ENCODE assay signal across 18 cellular contexts in the genomic region with DNA sequence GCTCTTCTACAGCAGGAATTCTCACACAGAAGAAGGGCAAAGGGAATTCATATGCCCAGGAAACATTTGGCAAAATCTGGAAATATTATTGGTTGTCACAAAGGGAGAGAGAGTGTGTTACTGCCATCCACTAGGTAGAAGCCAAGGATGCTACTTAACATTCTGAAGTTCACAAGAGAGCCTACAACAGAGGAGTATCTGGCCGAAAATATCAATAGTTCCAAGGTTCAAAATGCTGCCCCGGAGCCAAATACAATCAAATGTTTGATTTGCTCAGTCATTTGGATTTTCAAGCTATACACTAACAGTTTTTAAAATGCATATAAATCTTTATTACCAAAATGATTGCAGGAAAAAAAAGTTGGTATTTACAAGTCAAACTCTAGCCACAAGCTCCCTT. TPM values are rescaled to one million over a fixed set of nuclear protein-coding genes. Genes with fewer than 3 reads are reported as not detected.
A peak's percentile ranks its signal among the peaks of the same experiment; 100 is the strongest.
DNase-seq lines count a peak whose midpoint lies in the region; ATAC-seq lines count a peak whose summit lies in the region.
"Had no signal": no experiment of that assay in that cellular context is flagged by ENCODE, and none has a peak within 500 bp of the region (broad histone marks: within the 10 kb centered on the region; RNA-seq: fewer than 3 reads in every experiment).

No MANE protein-coding gene starts in this region.

- intact Hi-C loops in activated CD4-positive, alpha-beta T cell treated with anti-CD3 and anti-CD28 coated beads, Interleukin-2, amount 10 ng/mL, durations not matched to agents 24 days and 14 days (cut with micrococcal nuclease): loop anchor here (2.0 kb wide), 1 partner anchor 17 kb away; no protein-coding TSS in a partner anchor

- peak overlapping the region; percentile 34 for H3K27ac Mint-ChIP-seq in activated CD4-positive, alpha-beta T cell treated with anti-CD3 and anti-CD28 coated beads, Interleukin-2, amount 10 ng/mL, durations not matched to agents 24 days and 14 days
- peak overlapping the region; percentile 50 for H3K27ac Mint-ChIP-seq in stimulated activated naive CD8-positive, alpha-beta T cell treated with anti-CD3 and anti-CD28 coated beads, Interleukin-15, Interleukin-2, amounts not matched to agents 100 ng/mL and 50 ng/mL, for 24 hours
- peak overlapping the region; percentile 13 for H3K27ac Mint-ChIP-seq in stimulated activated memory B cell treated with anti-CD40 and anti-IgM and Interleukin-4, amounts not matched to agents 10 μg/mL and 1 μg/mL and 100 μg/mL, for 72 hours
- H3K27ac Mint-ChIP-seq: HFFc6 had no signal

- H3K27me3 Mint-ChIP-seq in activated CD4-positive, alpha-beta T cell treated with anti-CD3 and anti-CD28 coated beads, Interleukin-2, amount 10 ng/mL, durations not matched to agents 24 days and 14 days: no peaks in the 10 kb centered on the region
- H3K27me3 Mint-ChIP-seq in stimulated activated naive CD8-positive, alpha-beta T cell treated with anti-CD3 and anti-CD28 coated beads, Interleukin-15, Interleukin-2, amounts not matched to agents 100 ng/mL and 50 ng/mL, for 24 hours: no peaks in the 10 kb centered on the region
- no peaks in the 10 kb centered on the region for H3K27me3 Mint-ChIP-seq in stimulated activated memory B cell treated with anti-CD40 and anti-IgM and Interleukin-4, amounts not matched to agents 10 μg/mL and 1 μg/mL and 100 μg/mL, for 72 hours

- no peaks in the 10 kb centered on the region for H3K9me3 Mint-ChIP-seq in activated CD4-positive, alpha-beta T cell treated with anti-CD3 and anti-CD28 coated beads, Interleukin-2, amount 10 ng/mL, durations not matched to agents 24 days and 14 days
- no peaks in the 10 kb centered on the region for H3K9me3 Mint-ChIP-seq in stimulated activated naive CD8-positive, alpha-beta T cell treated with anti-CD3 and anti-CD28 coated beads, Interleukin-15, Interleukin-2, amounts not matched to agents 100 ng/mL and 50 ng/mL, for 24 hours
- H3K9me3 Mint-ChIP-seq in stimulated activated memory B cell treated with anti-CD40 and anti-IgM and Interleukin-4, amounts not matched to agents 10 μg/mL and 1 μg/mL and 100 μg/mL, for 72 hours: no peaks in the 10 kb centered on the region
- H3K9me3 Mint-ChIP-seq: CD8-positive, alpha-beta T cell; HFFc6 had no signal

- no peak for ATAC-seq in stimulated activated naive CD8-positive, alpha-beta T cell treated with anti-CD3 and anti-CD28 coated beads, Interleukin-15, Interleukin-2, amounts not matched to agents 100 U/mL and 50 U/mL, for 24 hours
- ATAC-seq in stimulated activated memory B cell treated with anti-CD40 and anti-IgM and Interleukin-4, amounts not matched to agents 10 μg/mL and 1 μg/mL and 100 μg/mL, for 72 hours: no peak
- ATAC-seq: A549; CD8-positive, alpha-beta T cell; HCT116 had no signal

- peaks cover 11% of the 10 kb centered on the region for H3K4me1 Mint-ChIP-seq in activated CD4-positive, alpha-beta T cell treated with anti-CD3 and anti-CD28 coated beads, Interleukin-2, amount 10 ng/mL, durations not matched to agents 24 days and 14 days
- no peaks in the 10 kb centered on the region for H3K4me1 Mint-ChIP-seq in stimulated activated naive CD8-positive, alpha-beta T cell treated with anti-CD3 and anti-CD28 coated beads, Interleukin-15, Interleukin-2, amounts not matched to agents 100 ng/mL and 50 ng/mL, for 24 hours (ENCODE audit: low read depth)
- H3K4me1 Mint-ChIP-seq in stimulated activated memory B cell treated with anti-CD40 and anti-IgM and Interleukin-4, amounts not matched to agents 10 μg/mL and 1 μg/mL and 100 μg/mL, for 72 hours: no peaks in the 10 kb centered on the region

- H3K36me3 Mint-ChIP-seq in activated CD4-positive, alpha-beta T cell treated with anti-CD3 and anti-CD28 coated beads, Interleukin-2, amount 10 ng/mL, durations not matched to agents 24 days and 14 days (ENCODE audit: low read depth): peaks cover 53% of the 10 kb centered on the region
- H3K36me3 Mint-ChIP-seq in stimulated activated naive CD8-positive, alpha-beta T cell treated with anti-CD3 and anti-CD28 coated beads, Interleukin-15, Interleukin-2, amounts not matched to agents 100 ng/mL and 50 ng/mL, for 24 hours (ENCODE audit: low read depth): peaks cover 54% of the 10 kb centered on the region
- peaks cover 30% of the 10 kb centered on the region for H3K36me3 Mint-ChIP-seq in stimulated activated memory B cell treated with anti-CD40 and anti-IgM and Interleukin-4, amounts not matched to agents 10 μg/mL and 1 μg/mL and 100 μg/mL, for 72 hours

- H3K4me3 Mint-ChIP-seq in activated CD4-positive, alpha-beta T cell treated with anti-CD3 and anti-CD28 coated beads, Interleukin-2, amount 10 ng/mL, durations not matched to agents 24 days and 14 days: no peak overlapping the region
- H3K4me3 Mint-ChIP-seq in stimulated activated naive CD8-positive, alpha-beta T cell treated with anti-CD3 and anti-CD28 coated beads, Interleukin-15, Interleukin-2, amounts not matched to agents 100 ng/mL and 50 ng/mL, for 24 hours: no peak overlapping the region
- H3K4me3 Mint-ChIP-seq in stimulated activated memory B cell treated with anti-CD40 and anti-IgM and Interleukin-4, amounts not matched to agents 10 μg/mL and 1 μg/mL and 100 μg/mL, for 72 hours: no peak overlapping the region
- H3K4me3 Mint-ChIP-seq: CD8-positive, alpha-beta T cell; HFFc6 had no signal

- no peak for DNase-seq in activated CD4-positive, alpha-beta T cell treated with anti-CD3 and anti-CD28 coated beads, Interleukin-2, amount 10 ng/mL, durations not matched to agents 24 days and 14 days
- no peak for DNase-seq in activated CD4-positive, alpha-beta T cell treated with anti-CD3 and anti-CD28 coated beads, Interleukin-2, amount 50 U/mL, for 1 hour
- DNase-seq in stimulated activated naive CD8-positive, alpha-beta T cell treated with anti-CD3 and anti-CD28 coated beads, Interleukin-15, Interleukin-2, amounts not matched to agents 100 U/mL and 50 U/mL, for 24 hours: no peak
- no peak for DNase-seq in NCI-H2029 (lab: John Stamatoyannopoulos, UW)
- DNase-seq in amygdala (lab: John Stamatoyannopoulos, UW): no peak
- DNase-seq: AML-193; Calu3; CD8-positive, alpha-beta T cell; DMS79 treated with DMSO at 0.1 percent for 48 hours; GF-D8; GOT3; H7; HFFc6; IMR-90 had no signal

RNA-seq across cellular contexts. Expression of a gene that starts 18.8 kb away (rescaled TPM):
- 81.2 and 86.4 TPM in 2 replicates for total RNA-seq in activated CD4-positive, alpha-beta T cell treated with anti-CD3 and anti-CD28 coated beads, Interleukin-2, amount 10 ng/mL, durations not matched to agents 24 days and 14 days
